ENCODE assay signal across 1 cellular context in the genomic region with DNA sequence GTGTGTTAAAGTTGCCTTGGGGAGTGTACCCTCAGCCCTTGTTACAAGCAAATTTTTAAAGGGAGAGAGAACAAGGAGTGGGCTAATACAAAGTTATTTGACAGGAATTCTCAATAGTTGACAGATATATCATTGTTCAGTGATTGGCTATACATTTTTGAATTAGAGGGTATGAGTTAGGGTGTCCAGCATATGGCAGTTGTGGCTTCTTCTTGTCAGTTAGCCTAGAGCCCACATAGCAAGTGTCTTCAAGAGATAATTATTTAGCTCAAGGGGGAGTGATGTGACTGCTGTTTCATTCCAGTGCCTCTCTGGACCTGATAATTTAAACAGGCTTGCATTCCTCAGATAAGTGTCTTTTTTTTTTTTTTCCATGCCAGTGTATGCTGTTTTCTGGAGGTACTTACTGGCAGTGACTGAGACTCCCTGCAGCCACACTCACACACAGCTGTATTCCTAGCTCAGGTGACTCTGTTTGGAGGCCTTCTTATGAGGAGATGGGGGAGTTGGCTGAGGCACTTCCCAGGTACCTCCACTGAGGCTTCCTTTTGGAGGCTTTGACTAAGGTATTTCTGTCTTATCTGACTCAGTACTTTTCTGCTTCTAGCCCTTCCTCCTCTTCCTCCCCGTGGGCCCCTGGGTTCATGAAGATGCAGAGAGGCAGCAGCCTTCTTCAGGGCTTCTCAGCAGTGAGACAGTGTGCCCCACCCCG.
A peak's percentile ranks its signal among the peaks of the same experiment; 100 is the strongest.
TF ChIP-seq lines count a peak whose summit lies in the region.

No MANE protein-coding gene starts in this region.

TF ChIP-seq in K562, 482 proteins besides CTCF, POLR2A, EP300 and RAD21 (continued from another document and continues in another):
- TF ChIP-seq, protein P1, sequence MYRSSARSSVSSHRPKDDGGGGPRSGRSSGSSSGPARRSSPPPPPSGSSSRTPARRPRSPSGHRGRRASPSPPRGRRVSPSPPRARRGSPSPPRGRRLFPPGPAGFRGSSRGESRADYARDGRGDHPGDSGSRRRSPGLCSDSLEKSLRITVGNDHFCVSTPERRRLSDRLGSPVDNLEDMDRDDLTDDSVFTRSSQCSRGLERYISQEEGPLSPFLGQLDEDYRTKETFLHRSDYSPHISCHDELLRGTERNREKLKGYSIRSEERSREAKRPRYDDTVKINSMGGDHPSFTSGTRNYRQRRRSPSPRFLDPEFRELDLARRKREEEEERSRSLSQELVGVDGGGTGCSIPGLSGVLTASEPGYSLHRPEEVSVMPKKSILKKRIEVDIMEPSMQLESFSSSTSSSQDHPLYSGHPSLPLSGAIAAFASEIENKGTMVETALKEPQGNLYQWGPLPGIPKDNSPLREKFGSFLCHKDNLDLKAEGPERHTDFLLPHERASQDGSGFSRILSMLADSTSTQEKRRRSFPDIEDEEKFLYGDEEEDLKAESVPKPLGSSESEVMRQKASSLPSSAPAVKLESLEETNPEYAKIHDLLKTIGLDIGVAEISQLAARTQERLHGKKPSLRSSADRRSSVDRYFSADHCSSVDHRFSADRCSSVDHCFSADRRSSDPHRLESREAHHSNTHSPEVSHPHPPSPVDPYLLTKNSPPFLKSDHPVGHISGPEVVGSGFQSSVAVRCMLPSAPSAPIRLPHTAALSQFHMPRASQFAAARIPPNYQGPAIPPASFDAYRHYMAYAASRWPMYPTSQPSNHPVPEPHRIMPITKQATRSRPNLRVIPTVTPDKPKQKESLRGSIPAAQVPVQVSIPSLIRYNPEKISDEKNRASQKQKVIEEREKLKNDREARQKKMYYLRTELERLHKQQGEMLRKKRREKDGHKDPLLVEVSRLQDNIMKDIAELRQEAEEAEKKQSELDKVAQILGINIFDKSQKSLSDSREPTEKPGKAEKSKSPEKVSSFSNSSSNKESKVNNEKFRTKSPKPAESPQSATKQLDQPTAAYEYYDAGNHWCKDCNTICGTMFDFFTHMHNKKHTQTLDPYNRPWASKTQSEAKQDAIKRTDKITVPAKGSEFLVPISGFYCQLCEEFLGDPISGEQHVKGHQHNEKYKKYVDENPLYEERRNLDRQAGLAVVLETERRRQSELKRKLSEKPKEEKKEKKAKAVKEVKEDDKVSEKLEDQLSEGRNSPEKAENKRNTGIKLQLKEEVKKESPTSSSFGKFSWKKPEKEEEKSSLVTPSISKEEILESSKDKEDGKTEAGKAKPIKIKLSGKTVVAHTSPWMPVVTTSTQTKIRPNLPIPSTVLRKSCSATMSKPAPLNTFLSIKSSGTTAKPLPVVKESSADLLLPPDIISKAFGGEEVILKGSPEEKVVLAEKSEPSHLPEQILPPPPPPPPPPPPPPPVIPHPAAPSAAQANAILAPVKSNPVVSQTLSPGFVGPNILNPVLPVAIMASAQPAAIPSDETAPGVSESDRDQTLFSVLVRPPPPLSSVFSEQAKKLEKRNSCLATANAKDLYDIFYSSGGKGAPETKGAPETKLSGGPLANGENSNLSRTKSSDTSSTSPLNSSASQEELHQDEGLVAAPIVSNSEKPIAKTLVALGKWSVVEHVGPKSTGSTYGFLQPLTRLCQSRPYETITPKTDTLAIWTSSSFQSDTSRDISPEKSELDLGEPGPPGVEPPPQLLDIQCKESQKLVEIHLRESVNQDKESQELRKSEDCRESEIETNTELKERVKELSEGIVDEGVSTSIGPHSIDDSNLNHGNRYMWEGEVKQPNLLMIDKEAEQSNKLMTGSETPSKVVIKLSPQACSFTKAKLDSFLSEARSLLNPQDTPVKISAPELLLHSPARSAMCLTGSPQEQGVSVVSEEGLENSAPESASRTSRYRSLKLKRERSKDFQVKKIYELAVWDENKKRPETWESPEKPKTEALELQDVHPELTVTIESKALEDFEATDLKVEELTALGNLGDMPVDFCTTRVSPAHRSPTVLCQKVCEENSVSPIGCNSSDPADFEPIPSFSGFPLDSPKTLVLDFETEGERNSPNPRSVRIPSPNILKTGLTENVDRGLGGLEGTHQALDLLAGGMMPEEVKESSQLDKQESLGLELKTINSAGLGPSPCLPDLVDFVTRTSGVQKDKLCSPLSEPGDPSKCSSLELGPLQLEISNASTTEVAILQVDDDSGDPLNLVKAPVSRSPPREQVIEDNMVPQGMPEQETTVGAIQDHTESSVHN (IDR thresholded peaks at IDR 0.05; ENCODE audit: borderline replicate concordance in 1 of 2, low read depth in 1 of 2), result peak in 1 of 2 experiments; percentile 16; a peak in 1 of 4 replicates
- TF ChIP-seq XRCC5 (IDR thresholded peaks at IDR 0.05; ENCODE audit: low read depth, low read length) (peak; percentile 78; the same call in 1 of the 2 replicates), NFYB (IDR thresholded peaks at IDR 0.05; ENCODE audit: extremely low read depth, insufficient read length) (peak; percentile 51), SAFB (IDR thresholded peaks at IDR 0.05; ENCODE audit: borderline replicate concordance, low read depth, low read length) (no peak), ZNF197 (CRISPR knock-in tag; IDR thresholded peaks at IDR 0.05; ENCODE audit: low read depth) (peak; percentile 56; the same call in 1 of the 2 replicates), ZNF324 (CRISPR knock-in tag; IDR thresholded peaks at IDR 0.05) (peak; percentile 24; the same call in 1 of the 2 replicates), ZNF764 (CRISPR knock-in tag; IDR thresholded peaks at IDR 0.05; ENCODE audit: low read depth) (no peak), NR4A1 (CRISPR knock-in tag; IDR thresholded peaks at IDR 0.05) (no peak), NR4A1 (tag; IDR thresholded peaks at IDR 0.05) (0 out of 2 replicates have a peak, but pooled peaks have one; percentile 59), ILF3 (IDR thresholded peaks at IDR 0.05; ENCODE audit: borderline replicate concordance) (peak; percentile 67; the same call in 1 of the 2 replicates), TOE1 (IDR thresholded peaks at IDR 0.05; ENCODE audit: borderline replicate concordance) (peak; percentile 69; the same call in 1 of the 2 replicates), TOE1 (CRISPR knock-in tag; IDR thresholded peaks at IDR 0.05; ENCODE audit: borderline replicate concordance, low read depth) (no peak), MXI1 (IDR thresholded peaks at IDR 0.05; ENCODE audit: low read depth, low read length) (peak; percentile 22; the same call in 1 of the 2 replicates), TCF3 (CRISPR knock-in tag; IDR thresholded peaks at IDR 0.05) (peak; percentile 98), ZNF584 (CRISPR knock-in tag; IDR thresholded peaks at IDR 0.05; ENCODE audit: low read depth) (peak; percentile 70; the same call in 1 of the 2 replicates), BACH1 (tag; IDR thresholded peaks at IDR 0.05) (no peak), NCOA2 (IDR thresholded peaks at IDR 0.05; ENCODE audit: partially characterized antibody in 2 of 2) (peak; percentile 48 to 78), DMBX1 (CRISPR knock-in tag; IDR thresholded peaks at IDR 0.05; ENCODE audit: borderline replicate concordance) (peak; percentile 91), SUPT5H (IDR thresholded peaks at IDR 0.05) (peak; percentile 55; the same call in 1 of the 2 replicates), ETV5 (CRISPR knock-in tag; IDR thresholded peaks at IDR 0.05; ENCODE audit: low read depth) (peak; percentile 75), YBX1 (IDR thresholded peaks at IDR 0.05) (peak; percentile 23; the same call in 1 of the 2 replicates), ZSCAN32 (CRISPR knock-in tag; IDR thresholded peaks at IDR 0.05) (0 out of 2 replicates have a peak, but pooled peaks have one; percentile 20), CBX2 (IDR thresholded peaks at IDR 0.05; ENCODE audit: insufficient read depth, low read length, poor library complexity, severe bottlenecking) (no peak), MIER1 (IDR thresholded peaks at IDR 0.05; ENCODE audit: low read depth) (no peak), KLF16 (IDR thresholded peaks at IDR 0.05) (peak; percentile 98)
- TF ChIP-seq, protein P2, sequence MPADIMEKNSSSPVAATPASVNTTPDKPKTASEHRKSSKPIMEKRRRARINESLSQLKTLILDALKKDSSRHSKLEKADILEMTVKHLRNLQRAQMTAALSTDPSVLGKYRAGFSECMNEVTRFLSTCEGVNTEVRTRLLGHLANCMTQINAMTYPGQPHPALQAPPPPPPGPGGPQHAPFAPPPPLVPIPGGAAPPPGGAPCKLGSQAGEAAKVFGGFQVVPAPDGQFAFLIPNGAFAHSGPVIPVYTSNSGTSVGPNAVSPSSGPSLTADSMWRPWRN (IDR thresholded peaks at IDR 0.05; ENCODE audit: low read depth), result peak; percentile 60; the same call in 1 of the 2 replicates
- TF ChIP-seq, protein P3, sequence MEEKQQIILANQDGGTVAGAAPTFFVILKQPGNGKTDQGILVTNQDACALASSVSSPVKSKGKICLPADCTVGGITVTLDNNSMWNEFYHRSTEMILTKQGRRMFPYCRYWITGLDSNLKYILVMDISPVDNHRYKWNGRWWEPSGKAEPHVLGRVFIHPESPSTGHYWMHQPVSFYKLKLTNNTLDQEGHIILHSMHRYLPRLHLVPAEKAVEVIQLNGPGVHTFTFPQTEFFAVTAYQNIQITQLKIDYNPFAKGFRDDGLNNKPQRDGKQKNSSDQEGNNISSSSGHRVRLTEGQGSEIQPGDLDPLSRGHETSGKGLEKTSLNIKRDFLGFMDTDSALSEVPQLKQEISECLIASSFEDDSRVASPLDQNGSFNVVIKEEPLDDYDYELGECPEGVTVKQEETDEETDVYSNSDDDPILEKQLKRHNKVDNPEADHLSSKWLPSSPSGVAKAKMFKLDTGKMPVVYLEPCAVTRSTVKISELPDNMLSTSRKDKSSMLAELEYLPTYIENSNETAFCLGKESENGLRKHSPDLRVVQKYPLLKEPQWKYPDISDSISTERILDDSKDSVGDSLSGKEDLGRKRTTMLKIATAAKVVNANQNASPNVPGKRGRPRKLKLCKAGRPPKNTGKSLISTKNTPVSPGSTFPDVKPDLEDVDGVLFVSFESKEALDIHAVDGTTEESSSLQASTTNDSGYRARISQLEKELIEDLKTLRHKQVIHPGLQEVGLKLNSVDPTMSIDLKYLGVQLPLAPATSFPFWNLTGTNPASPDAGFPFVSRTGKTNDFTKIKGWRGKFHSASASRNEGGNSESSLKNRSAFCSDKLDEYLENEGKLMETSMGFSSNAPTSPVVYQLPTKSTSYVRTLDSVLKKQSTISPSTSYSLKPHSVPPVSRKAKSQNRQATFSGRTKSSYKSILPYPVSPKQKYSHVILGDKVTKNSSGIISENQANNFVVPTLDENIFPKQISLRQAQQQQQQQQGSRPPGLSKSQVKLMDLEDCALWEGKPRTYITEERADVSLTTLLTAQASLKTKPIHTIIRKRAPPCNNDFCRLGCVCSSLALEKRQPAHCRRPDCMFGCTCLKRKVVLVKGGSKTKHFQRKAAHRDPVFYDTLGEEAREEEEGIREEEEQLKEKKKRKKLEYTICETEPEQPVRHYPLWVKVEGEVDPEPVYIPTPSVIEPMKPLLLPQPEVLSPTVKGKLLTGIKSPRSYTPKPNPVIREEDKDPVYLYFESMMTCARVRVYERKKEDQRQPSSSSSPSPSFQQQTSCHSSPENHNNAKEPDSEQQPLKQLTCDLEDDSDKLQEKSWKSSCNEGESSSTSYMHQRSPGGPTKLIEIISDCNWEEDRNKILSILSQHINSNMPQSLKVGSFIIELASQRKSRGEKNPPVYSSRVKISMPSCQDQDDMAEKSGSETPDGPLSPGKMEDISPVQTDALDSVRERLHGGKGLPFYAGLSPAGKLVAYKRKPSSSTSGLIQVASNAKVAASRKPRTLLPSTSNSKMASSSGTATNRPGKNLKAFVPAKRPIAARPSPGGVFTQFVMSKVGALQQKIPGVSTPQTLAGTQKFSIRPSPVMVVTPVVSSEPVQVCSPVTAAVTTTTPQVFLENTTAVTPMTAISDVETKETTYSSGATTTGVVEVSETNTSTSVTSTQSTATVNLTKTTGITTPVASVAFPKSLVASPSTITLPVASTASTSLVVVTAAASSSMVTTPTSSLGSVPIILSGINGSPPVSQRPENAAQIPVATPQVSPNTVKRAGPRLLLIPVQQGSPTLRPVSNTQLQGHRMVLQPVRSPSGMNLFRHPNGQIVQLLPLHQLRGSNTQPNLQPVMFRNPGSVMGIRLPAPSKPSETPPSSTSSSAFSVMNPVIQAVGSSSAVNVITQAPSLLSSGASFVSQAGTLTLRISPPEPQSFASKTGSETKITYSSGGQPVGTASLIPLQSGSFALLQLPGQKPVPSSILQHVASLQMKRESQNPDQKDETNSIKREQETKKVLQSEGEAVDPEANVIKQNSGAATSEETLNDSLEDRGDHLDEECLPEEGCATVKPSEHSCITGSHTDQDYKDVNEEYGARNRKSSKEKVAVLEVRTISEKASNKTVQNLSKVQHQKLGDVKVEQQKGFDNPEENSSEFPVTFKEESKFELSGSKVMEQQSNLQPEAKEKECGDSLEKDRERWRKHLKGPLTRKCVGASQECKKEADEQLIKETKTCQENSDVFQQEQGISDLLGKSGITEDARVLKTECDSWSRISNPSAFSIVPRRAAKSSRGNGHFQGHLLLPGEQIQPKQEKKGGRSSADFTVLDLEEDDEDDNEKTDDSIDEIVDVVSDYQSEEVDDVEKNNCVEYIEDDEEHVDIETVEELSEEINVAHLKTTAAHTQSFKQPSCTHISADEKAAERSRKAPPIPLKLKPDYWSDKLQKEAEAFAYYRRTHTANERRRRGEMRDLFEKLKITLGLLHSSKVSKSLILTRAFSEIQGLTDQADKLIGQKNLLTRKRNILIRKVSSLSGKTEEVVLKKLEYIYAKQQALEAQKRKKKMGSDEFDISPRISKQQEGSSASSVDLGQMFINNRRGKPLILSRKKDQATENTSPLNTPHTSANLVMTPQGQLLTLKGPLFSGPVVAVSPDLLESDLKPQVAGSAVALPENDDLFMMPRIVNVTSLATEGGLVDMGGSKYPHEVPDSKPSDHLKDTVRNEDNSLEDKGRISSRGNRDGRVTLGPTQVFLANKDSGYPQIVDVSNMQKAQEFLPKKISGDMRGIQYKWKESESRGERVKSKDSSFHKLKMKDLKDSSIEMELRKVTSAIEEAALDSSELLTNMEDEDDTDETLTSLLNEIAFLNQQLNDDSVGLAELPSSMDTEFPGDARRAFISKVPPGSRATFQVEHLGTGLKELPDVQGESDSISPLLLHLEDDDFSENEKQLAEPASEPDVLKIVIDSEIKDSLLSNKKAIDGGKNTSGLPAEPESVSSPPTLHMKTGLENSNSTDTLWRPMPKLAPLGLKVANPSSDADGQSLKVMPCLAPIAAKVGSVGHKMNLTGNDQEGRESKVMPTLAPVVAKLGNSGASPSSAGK (IDR thresholded peaks at IDR 0.05), result peak; percentile 70
- TF ChIP-seq, protein P4, sequence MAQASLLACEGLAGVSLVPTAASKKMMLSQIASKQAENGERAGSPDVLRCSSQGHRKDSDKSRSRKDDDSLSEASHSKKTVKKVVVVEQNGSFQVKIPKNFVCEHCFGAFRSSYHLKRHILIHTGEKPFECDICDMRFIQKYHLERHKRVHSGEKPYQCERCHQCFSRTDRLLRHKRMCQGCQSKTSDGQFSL (CRISPR knock-in tag; IDR thresholded peaks at IDR 0.05), result no peak
- TF ChIP-seq, protein P4 (tag; IDR thresholded peaks at IDR 0.05), result no peak
- TF ChIP-seq, protein P5, sequence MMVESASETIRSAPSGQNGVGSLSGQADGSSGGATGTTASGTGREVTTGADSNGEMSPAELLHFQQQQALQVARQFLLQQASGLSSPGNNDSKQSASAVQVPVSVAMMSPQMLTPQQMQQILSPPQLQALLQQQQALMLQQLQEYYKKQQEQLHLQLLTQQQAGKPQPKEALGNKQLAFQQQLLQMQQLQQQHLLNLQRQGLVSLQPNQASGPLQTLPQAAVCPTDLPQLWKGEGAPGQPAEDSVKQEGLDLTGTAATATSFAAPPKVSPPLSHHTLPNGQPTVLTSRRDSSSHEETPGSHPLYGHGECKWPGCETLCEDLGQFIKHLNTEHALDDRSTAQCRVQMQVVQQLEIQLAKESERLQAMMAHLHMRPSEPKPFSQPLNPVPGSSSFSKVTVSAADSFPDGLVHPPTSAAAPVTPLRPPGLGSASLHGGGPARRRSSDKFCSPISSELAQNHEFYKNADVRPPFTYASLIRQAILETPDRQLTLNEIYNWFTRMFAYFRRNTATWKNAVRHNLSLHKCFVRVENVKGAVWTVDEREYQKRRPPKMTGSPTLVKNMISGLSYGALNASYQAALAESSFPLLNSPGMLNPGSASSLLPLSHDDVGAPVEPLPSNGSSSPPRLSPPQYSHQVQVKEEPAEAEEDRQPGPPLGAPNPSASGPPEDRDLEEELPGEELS (CRISPR knock-in tag; IDR thresholded peaks at IDR 0.05; ENCODE audit: borderline replicate concordance), result no peak
